ENCODE assay signal across 19 cellular contexts in genomic region chr1:30722175-30722537, GRCh38. TPM values are rescaled to one million over a fixed set of nuclear protein-coding genes. Genes with fewer than 3 reads are reported as not detected.
DNase-seq lines count a peak whose midpoint lies in the region; ATAC-seq, FAIRE-seq and TF ChIP-seq lines count a peak whose summit lies in the region.
"Had no signal": no experiment of that assay in that cellular context is flagged by ENCODE, and none has a peak within 500 bp of the region (broad histone marks: within the 10 kb centered on the region; RNA-seq: fewer than 3 reads in every experiment).

No MANE protein-coding gene starts in this region.

- no peak for TF ChIP-seq RAD21 in HepG2 (CRISPR knock-in tag; IDR thresholded peaks at IDR 0.05)

- H3K27ac ChIP-seq in HepG2 (ENCODE audit: extremely low read length, insufficient read depth, low read length): no peak overlapping the region
- no peak overlapping the region for H3K27ac ChIP-seq in right lobe of liver
- no peak overlapping the region for H3K27ac ChIP-seq in kidney (ENCODE audit: low read depth in 2 of 2, low read length in 2 of 2)
- H3K27ac ChIP-seq in mesendoderm (ENCODE audit: low read depth, low read length): no peak overlapping the region
- H3K27ac ChIP-seq: testis had no signal

- H2AK5ac ChIP-seq in mesendoderm (ENCODE audit: low read length): no peak overlapping the region

- no peak overlapping the region for H2BK15ac ChIP-seq in mesendoderm (replicated peaks; ENCODE audit: low read depth)

- H3K9me3 ChIP-seq in HepG2 (ENCODE audit: low read length) (no peaks in the 10 kb centered on the region), right lobe of liver (no peaks in the 10 kb centered on the region), kidney (ENCODE audit: control insufficient read depth in 1 of 2, low read length in 2 of 2) (no peaks in the 10 kb centered on the region)
- H3K9me3 ChIP-seq: testis had no signal

- H3K36me3 ChIP-seq in HepG2 (replicated peaks in 1 of 2; ENCODE audit: control insufficient read depth in 1 of 2, insufficient read depth in 2 of 2, low read length in 2 of 2): no peaks in the 10 kb centered on the region
- peaks cover 0 to 2% (median 0%) of the 10 kb centered on the region in 4 donors for H3K36me3 ChIP-seq in right lobe of liver
- H3K36me3 ChIP-seq in kidney (ENCODE audit: control insufficient read depth in 1 of 2, insufficient read depth in 2 of 2, low read length in 2 of 2): no peaks in the 10 kb centered on the region
- H3K36me3 ChIP-seq in mesendoderm (ENCODE audit: control insufficient read depth, insufficient read depth, low read length): no peaks in the 10 kb centered on the region

- CTCF ChIA-PET in HepG2 (lab: Yijun Ruan, JAX; ENCODE audit: low intra/inter-chr PET ratio, low total read pairs) (interaction anchor here (5.3 kb wide), 1 partner anchor 56 kb away, joined by 73 read pairs; no protein-coding TSS in a partner anchor), WTC11 (lab: Charles Lee) (interaction anchor here (0.5 to 5.7 kb wide), 7 partner anchors 50 to 207 kb away, joined by 3 to 290 read pairs (median 7); no protein-coding TSS in a partner anchor)

- intact Hi-C loops in HepG2 (cut with micrococcal nuclease; ENCODE audit: unreplicated experiment) (no loop called here), right lobe of liver (cut with DNase I) (loop anchor here (5.0 to 10.0 kb wide), 2 partner anchors 55 to 193 kb away; no protein-coding TSS in a partner anchor), kidney (cut with DNase I) (loop anchor here (5.0 kb wide), 1 partner anchor 55 kb away; no protein-coding TSS in a partner anchor)

- H3K36me3 Mint-ChIP-seq in WTC11: no peaks in the 10 kb centered on the region

- no peak overlapping the region for H3K4me3 Mint-ChIP-seq in WTC11
- H3K4me3 Mint-ChIP-seq: GM23338; naive thymus-derived CD8-positive, alpha-beta T cell had no signal

- H3K4me2 ChIP-seq in HepG2 (ENCODE audit: low read depth, low read length) (no peak overlapping the region), mesendoderm (ENCODE audit: low read length) (no peak overlapping the region)
- H3K4me2 ChIP-seq: GM23338, smooth muscle cell had no signal

- no peak overlapping the region for H3K23ac ChIP-seq in mesendoderm (ENCODE audit: low read length)

- H2BK120ac ChIP-seq in mesendoderm (ENCODE audit: low read depth, low read length): no peak overlapping the region

- H2AFZ ChIP-seq in HepG2 (ENCODE audit: low read length): no peak overlapping the region
- H2AFZ ChIP-seq: GM23338 had no signal

- no peak overlapping the region for H4K8ac ChIP-seq in mesendoderm (ENCODE audit: low read depth, low read length)

- no CpG with 5 or more reads among the region's 5 CpGs for WGBS in HepG2 (ENCODE audit: low lambda C conversion rate)
- 74% methylated on average over 3 of the region's 5 CpGs for WGBS in right lobe of liver (ENCODE audit: insufficient coverage, low coverage, low lambda C conversion rate, missing lambda C conversion rate)
- WGBS in mesendoderm (ENCODE audit: extremely low coverage, insufficient coverage, low lambda C conversion rate): no CpG with 5 or more reads among the region's 5 CpGs

- POLR2A ChIA-PET in HepG2 (lab: Yijun Ruan, JAX): no interaction called here
- POLR2A ChIA-PET in WTC11 (lab: Charles Lee): no interaction called here

- no peak overlapping the region for H4K5ac ChIP-seq in mesendoderm (ENCODE audit: low read length)

- TF ChIP-seq EP300 in HepG2 (IDR thresholded peaks at IDR 0.05; ENCODE audit: low read depth in 2 of 2, low read length in 2 of 2) (no peak), HepG2 (CRISPR knock-in tag; IDR thresholded peaks at IDR 0.05; ENCODE audit: borderline replicate concordance) (no peak)

- no peak for ATAC-seq in HepG2
- no peak for ATAC-seq in right lobe of liver
- ATAC-seq in WTC11: no peak
- no peak for ATAC-seq in HG02840 (IDR thresholded peaks at IDR 0.05; ENCODE audit: low FRiP score, unreplicated experiment)
- ATAC-seq: GM23338; naive thymus-derived CD8-positive, alpha-beta T cell had no signal

- H3K79me2 ChIP-seq in HepG2 (ENCODE audit: insufficient read depth, low read length): no peaks in the 10 kb centered on the region
- H3K79me2 ChIP-seq in mesendoderm (ENCODE audit: control insufficient read depth, insufficient read depth, low read length): no peaks in the 10 kb centered on the region

- DNase-seq in HepG2 (ENCODE audit: low spot score) (no peak), right lobe of liver (no peak), NCI-H1105 treated with DMSO at 0.1 percent for 48 hours (lab: John Stamatoyannopoulos, UW) (peak; percentile 37), kidney (peak; percentile 94), WTC11 (ENCODE audit: low spot score) (no peak), mesendoderm (no peak)
- DNase-seq: activated CD4-positive, alpha-beta T cell treated with anti-CD3 and anti-CD28 coated beads, Interleukin-2, amount 50 U/mL, for 4 hours; activated naive CD4-positive, alpha-beta T cell treated with anti-CD3 and anti-CD28 coated beads, Interleukin-2, amount 50 U/mL, for 16 hours; activated T-cell treated with anti-CD3 and anti-CD28 coated beads for 4 hours; AML-193; IMR-90; naive thymus-derived CD8-positive, alpha-beta T cell; stimulated activated CD4-positive, alpha-beta T cell treated with anti-CD3 and anti-CD28 coated beads, Interleukin-4, amount 100 ng/mL, for 4 hours; testis had no signal

- no peak overlapping the region for H3K18ac ChIP-seq in mesendoderm (ENCODE audit: low read length)

- H3K4ac ChIP-seq in mesendoderm (ENCODE audit: low read depth, low read length): no peak overlapping the region

- FAIRE-seq in HepG2 (lab: Jason Lieb, UNC) (no peak), kidney (lab: Jason Lieb, UNC) (no peak)
- FAIRE-seq: colon, endometrium had no signal

- peaks cover 3% of the 10 kb centered on the region for H3K9me3 Mint-ChIP-seq in WTC11
- H3K9me3 Mint-ChIP-seq: naive thymus-derived CD8-positive, alpha-beta T cell had no signal

- TF ChIP-seq CTCF in HepG2 (CRISPR knock-in tag; IDR thresholded peaks at IDR 0.05) (no peak), right lobe of liver (IDR thresholded peaks at IDR 0.05) (no peak), kidney (IDR thresholded peaks at IDR 0.05; ENCODE audit: borderline replicate concordance, extremely low read depth, insufficient read depth) (no peak), WTC11 (IDR thresholded peaks at IDR 0.05) (no peak)

- no peak overlapping the region for H3K9ac ChIP-seq in HepG2 (ENCODE audit: insufficient read depth, low read depth, low read length)
- H3K9ac ChIP-seq in kidney (ENCODE audit: low read length in 2 of 2): no peak overlapping the region
- H3K9ac ChIP-seq in mesendoderm (ENCODE audit: low read length): no peak overlapping the region

- no peaks in the 10 kb centered on the region; the same call in 1 of the 2 replicates for H3K27me3 Mint-ChIP-seq in WTC11 (ENCODE audit: low read depth)
- H3K27me3 Mint-ChIP-seq: naive thymus-derived CD8-positive, alpha-beta T cell had no signal

- H3K79me1 ChIP-seq in mesendoderm (ENCODE audit: low read length): no peaks in the 10 kb centered on the region

- H3K4me1 ChIP-seq in HepG2 (ENCODE audit: insufficient read depth, low read length): peaks cover 11% of the 10 kb centered on the region
- peaks cover 0 to 7% (median 0%) of the 10 kb centered on the region in 4 donors for H3K4me1 ChIP-seq in right lobe of liver
- peaks cover 8 to 9% of the 10 kb centered on the region in 2 donors for H3K4me1 ChIP-seq in kidney (ENCODE audit: control insufficient read depth in 1 of 2, insufficient read depth in 1 of 2, low read depth in 1 of 2, low read length in 2 of 2)
- H3K4me1 ChIP-seq in mesendoderm (ENCODE audit: control insufficient read depth, low read depth, low read length): no peaks in the 10 kb centered on the region

- H3K27ac Mint-ChIP-seq in WTC11: no peak overlapping the region
- H3K27ac Mint-ChIP-seq: GM23338 had no signal

- H3K4me3 ChIP-seq in HepG2 (replicated peaks in 1 of 3; ENCODE audit: insufficient read depth in 1 of 3, low read depth in 2 of 3, low read length in 3 of 3) (no peak overlapping the region), right lobe of liver (no peak overlapping the region), kidney (ENCODE audit: low read length in 2 of 2) (no peak overlapping the region), mesendoderm (ENCODE audit: low read length) (no peak overlapping the region)
- H3K4me3 ChIP-seq: GM23338, smooth muscle cell, testis had no signal

- no TSS peak for BruUV-seq in HepG2 (replicated peaks; lab: Mats Ljungman, UMichigan)

- no peaks in the 10 kb centered on the region; the same call in 1 of the 2 replicates for H4K20me1 ChIP-seq in HepG2 (ENCODE audit: insufficient read depth, low read length)

- TF ChIP-seq POLR2A in HepG2 (IDR thresholded peaks at IDR 0.05; ENCODE audit: insufficient read depth in 1 of 2, low read depth in 2 of 2, low read length in 2 of 2) (no peak), right lobe of liver (IDR thresholded peaks at IDR 0.05) (no peak)

- in situ Hi-C loops in HepG2 (cut with HindIII; ENCODE audit: extremely low pct_ligation_motif_present, low pct_unique_long_range_greater_than_20kb): no loop called here

- no peak overlapping the region for H2BK5ac ChIP-seq in mesendoderm (ENCODE audit: low read length)

- no peak overlapping the region for H3K56ac ChIP-seq in mesendoderm (ENCODE audit: low read length)

- peaks cover 5% of the 10 kb centered on the region for H3K4me1 Mint-ChIP-seq in WTC11

- H3K27me3 ChIP-seq in HepG2 (ENCODE audit: control insufficient read depth in 1 of 2, insufficient read depth in 2 of 2, low read length in 2 of 2) (no peaks in the 10 kb centered on the region), right lobe of liver (no peaks in the 10 kb centered on the region), mesendoderm (ENCODE audit: insufficient read depth, low read length, poor library complexity) (no peaks in the 10 kb centered on the region)
- H3K27me3 ChIP-seq: testis had no signal

RNA-seq across cellular contexts. Expression of gene MATN1, which starts 1.2 kb away (rescaled TPM):
- 0.04 TPM in 1 of 2 replicates, not detected in the other for total RNA-seq in HepG2 (2016; rRNA removed; fragmentation: Illumina TruSeq; extraction: Trizol)
- not detected in 2 replicates for total RNA-seq in HepG2 (2016; cell fraction: cytosol; rRNA removed; fragmentation: Illumina TruSeq; extraction: Trizol; ENCODE audit: low read depth)
- not detected in 2 replicates for total RNA-seq in HepG2 (2016; cell fraction: insoluble cytoplasmic fraction; rRNA removed; fragmentation: Illumina TruSeq; extraction: Trizol)
- not detected in 2 replicates for total RNA-seq in HepG2 (2016; cell fraction: membrane; rRNA removed; fragmentation: Illumina TruSeq; extraction: Trizol)
- not detected in 2 replicates for total RNA-seq in HepG2 (2016; cell fraction: nucleus; rRNA removed; fragmentation: Illumina TruSeq; extraction: Trizol)
- 0.03 and 0.05 TPM in 2 replicates for polyA plus RNA-seq in HepG2 (2011; rRNA removed)
- 0.11 TPM in 1 of 2 replicates, not detected in the other for polyA plus RNA-seq in HepG2 (2011; cell fraction: cytosol; rRNA removed)
- 0.66 and 0.77 TPM in 2 replicates for polyA plus RNA-seq in HepG2 (2011; cell fraction: nucleus; rRNA removed)
- 0.05 TPM in 1 of 2 replicates, not detected in the other for polyA plus RNA-seq in HepG2 (2012)
- not detected in 2 replicates for polyA plus RNA-seq in HepG2 (2016; cell fraction: cytosol; fragmentation: Illumina TruSeq; extraction: Trizol; ENCODE audit: low read depth)
- not detected in 2 replicates for polyA plus RNA-seq in HepG2 (2016; cell fraction: insoluble cytoplasmic fraction; fragmentation: Illumina TruSeq; extraction: Trizol; ENCODE audit: low read depth)
- not detected in 2 replicates for polyA plus RNA-seq in HepG2 (2016; cell fraction: membrane; fragmentation: Illumina TruSeq; extraction: Trizol; ENCODE audit: low read depth)
- 0.26 TPM in 1 of 2 replicates, not detected in the other for polyA plus RNA-seq in HepG2 (2016; cell fraction: nucleus; fragmentation: Illumina TruSeq; extraction: Trizol; ENCODE audit: insufficient read depth, low read depth)
- 0.12 TPM in 1 of 2 replicates, not detected in the other for polyA minus RNA-seq in HepG2 (2011; rRNA and poly(A)+ RNA removed; ENCODE audit: low replicate concordance)
- polyA minus RNA-seq in HepG2 (2011; cell fraction: cytosol; rRNA and poly(A)+ RNA removed): not detected in 2 replicates
- 0.12 and 0.26 TPM in 2 replicates for polyA minus RNA-seq in HepG2 (2011; cell fraction: nucleus; rRNA and poly(A)+ RNA removed)
- not detected for total RNA-seq in right lobe of liver
- 0.13 TPM for total RNA-seq in kidney
- not detected for polyA plus RNA-seq in kidney (ENCODE audit: insufficient read depth, low read depth, low replicate concordance)
- total RNA-seq in WTC11 (2021): 0.16 to 0.25 TPM (median 0.24 TPM) in 3 replicates
- 0.07 TPM for polyA plus RNA-seq in mesendoderm (2013, experiment 1 of 2)
- 0.08 TPM for polyA plus RNA-seq in mesendoderm (2013, experiment 2 of 2)
- total RNA-seq: IMR-90 had no signal

RNA-seq across cellular contexts. Expression of gene LAPTM5, which starts 35.4 kb away (rescaled TPM):
- 0.34 and 0.86 TPM in 2 replicates for total RNA-seq in HepG2 (2016; rRNA removed; fragmentation: Illumina TruSeq; extraction: Trizol)
- total RNA-seq in HepG2 (2016; cell fraction: cytosol; rRNA removed; fragmentation: Illumina TruSeq; extraction: Trizol; ENCODE audit: low read depth): 0.18 and 0.30 TPM in 2 replicates
- total RNA-seq in HepG2 (2016; cell fraction: insoluble cytoplasmic fraction; rRNA removed; fragmentation: Illumina TruSeq; extraction: Trizol): 0.18 and 0.45 TPM in 2 replicates
- 0.48 and 0.56 TPM in 2 replicates for total RNA-seq in HepG2 (2016; cell fraction: membrane; rRNA removed; fragmentation: Illumina TruSeq; extraction: Trizol)
- 0.34 and 0.53 TPM in 2 replicates for total RNA-seq in HepG2 (2016; cell fraction: nucleus; rRNA removed; fragmentation: Illumina TruSeq; extraction: Trizol)
- polyA plus RNA-seq in HepG2 (2011; rRNA removed): 0.41 and 0.76 TPM in 2 replicates
- polyA plus RNA-seq in HepG2 (2011; cell fraction: cytosol; rRNA removed): 0.64 and 0.79 TPM in 2 replicates
- 0.59 and 0.61 TPM in 2 replicates for polyA plus RNA-seq in HepG2 (2011; cell fraction: nucleus; rRNA removed)
- 0.19 and 0.38 TPM in 2 replicates for polyA plus RNA-seq in HepG2 (2012)
- polyA plus RNA-seq in HepG2 (2016; cell fraction: cytosol; fragmentation: Illumina TruSeq; extraction: Trizol; ENCODE audit: low read depth): 0.33 and 0.38 TPM in 2 replicates
- 0.57 and 0.76 TPM in 2 replicates for polyA plus RNA-seq in HepG2 (2016; cell fraction: insoluble cytoplasmic fraction; fragmentation: Illumina TruSeq; extraction: Trizol; ENCODE audit: low read depth)
- polyA plus RNA-seq in HepG2 (2016; cell fraction: membrane; fragmentation: Illumina TruSeq; extraction: Trizol; ENCODE audit: low read depth): 0.54 and 0.79 TPM in 2 replicates
- 1.1 TPM in 2 replicates for polyA plus RNA-seq in HepG2 (2016; cell fraction: nucleus; fragmentation: Illumina TruSeq; extraction: Trizol; ENCODE audit: insufficient read depth, low read depth)
- 2.1 and 4.6 TPM in 2 replicates for polyA minus RNA-seq in HepG2 (2011; rRNA and poly(A)+ RNA removed; ENCODE audit: low replicate concordance)
- polyA minus RNA-seq in HepG2 (2011; cell fraction: cytosol; rRNA and poly(A)+ RNA removed): 0.59 TPM in 1 of 2 replicates, not detected in the other
- not detected in 2 replicates for polyA minus RNA-seq in HepG2 (2011; cell fraction: nucleus; rRNA and poly(A)+ RNA removed)
- total RNA-seq in right lobe of liver: 10 to 100 TPM; 21.2 to 81.0 (median 29.8) TPM
- total RNA-seq in kidney: 108 TPM
- 23.5 TPM for polyA plus RNA-seq in kidney (ENCODE audit: insufficient read depth, low read depth, low replicate concordance)
- 1.3 to 1.5 TPM (median 1.3 TPM) in 3 replicates for total RNA-seq in WTC11 (2021)
- 0.70 TPM for polyA plus RNA-seq in mesendoderm (2013, experiment 1 of 2)
- 0.64 TPM for polyA plus RNA-seq in mesendoderm (2013, experiment 2 of 2)
- total RNA-seq: GM23338, IMR-90 had no signal

Comparison
In these comparisons a context has a peak if more than half of its experiments do, and no peak if none do; other contexts are left out.
1. DNase-seq: peak in NCI-H1105 treated with DMSO at 0.1 percent for 48 hours (single experiment) and kidney (single experiment); none in HepG2 (single experiment), right lobe of liver (0 of 3), WTC11 (single experiment) and mesendoderm (single experiment).